11 cellular contexts compared by ENCODE assay signal in genomic region chr22:43903033-43903432, GRCh38. TPM values are rescaled to one million over a fixed set of nuclear protein-coding genes. Genes with fewer than 3 reads are reported as not detected.
"Had no signal": no experiment of that assay in that cellular context is flagged by ENCODE, and none has a peak within 500 bp of the region (broad histone marks: within the 10 kb centered on the region; RNA-seq: fewer than 3 reads in every experiment).

No MANE protein-coding gene starts in this region.

RNA-seq across cellular contexts. Expression of gene PNPLA5, which starts 11.2 kb away (rescaled TPM):
- total RNA-seq: activated B cell treated with CpG ODN at 0.5 μM for 24 hours; activated CD4-positive, alpha-beta T cell treated with anti-CD3 and anti-CD28 coated beads, Interleukin-2, amount 10 ng/mL, durations not matched to agents 24 days and 14 days; activated CD8-positive, alpha-beta memory T cell treated with anti-CD3 and anti-CD28 coated beads, Interleukin-2, amount 10 ng/mL, durations not matched to agents 7 days and 5 days; activated T-helper 1 cell treated with anti-CD3 and anti-CD28 coated beads, Interleukin-12 subunit alpha, Interleukin-12 subunit beta, Interleukin-2, Interleukin-4 antibody, amounts not matched to agents 30 ng/mL and 10 ng/mL and 1 ng/mL, durations not matched to agents 14 hours and 24 hours and 36 hours; aorta; body of pancreas; bronchial epithelial cell; NCI-H460; RPMI7951; SK-MEL-5; T-helper 17 cell had no signal

RNA-seq across cellular contexts. Expression of gene PNPLA3, which starts 20.6 kb away (rescaled TPM):
- total RNA-seq: T-helper 17 cell had no signal
- polyA plus RNA-seq: aorta had no signal

RNA-seq across cellular contexts. Expression of gene SULT4A1, which starts 40.7 kb away (rescaled TPM):
- total RNA-seq: activated B cell treated with CpG ODN at 0.5 μM for 24 hours; activated CD4-positive, alpha-beta T cell treated with anti-CD3 and anti-CD28 coated beads, Interleukin-2, amount 10 ng/mL, durations not matched to agents 24 days and 14 days; activated CD8-positive, alpha-beta memory T cell treated with anti-CD3 and anti-CD28 coated beads, Interleukin-2, amount 10 ng/mL, durations not matched to agents 7 days and 5 days; activated T-helper 1 cell treated with anti-CD3 and anti-CD28 coated beads, Interleukin-12 subunit alpha, Interleukin-12 subunit beta, Interleukin-2, Interleukin-4 antibody, amounts not matched to agents 30 ng/mL and 10 ng/mL and 1 ng/mL, durations not matched to agents 14 hours and 24 hours and 36 hours; aorta; NCI-H460; RPMI7951; T-helper 17 cell had no signal
